ENCODE assay signal across 9 cellular contexts in genomic region chr19:10432736-10433130, GRCh38. TPM values are rescaled to one million over a fixed set of nuclear protein-coding genes. Genes with fewer than 3 reads are reported as not detected.
A peak's percentile ranks its signal among the peaks of the same experiment; 100 is the strongest.
DNase-seq lines count a peak whose midpoint lies in the region; ATAC-seq and TF ChIP-seq lines count a peak whose summit lies in the region.
"Had no signal": no experiment of that assay in that cellular context is flagged by ENCODE, and none has a peak within 500 bp of the region (broad histone marks: within the 10 kb centered on the region; RNA-seq: fewer than 3 reads in every experiment).

No MANE protein-coding gene starts in this region.

- no peak overlapping the region for H4K5ac ChIP-seq in H9 (ENCODE audit: insufficient read length, low read depth, low read length)

- H3K56ac ChIP-seq in H9 (ENCODE audit: insufficient read length, low read depth, low read length) = no peak overlapping the region

- no peak overlapping the region for H2BK5ac ChIP-seq in H9 (ENCODE audit: insufficient read length, low read length)

- H3K14ac ChIP-seq in H9 (ENCODE audit: insufficient read depth, low read length) = no peak overlapping the region

- no peaks in the 10 kb centered on the region for H3K79me1 ChIP-seq in H9 (ENCODE audit: insufficient read depth, low read depth, low read length, poor library complexity, severe bottlenecking)

- H2BK15ac ChIP-seq in H9 (ENCODE audit: low read depth, low read length) = no peak overlapping the region

- no peaks in the 10 kb centered on the region for H3K36me3 ChIP-seq in mucosa of stomach (ENCODE audit: control insufficient read depth, insufficient read depth, low read length)

- H3K4me3 Mint-ChIP-seq in H9 = peak overlapping the region; percentile 34 to 53; a peak in 4 of 5 replicates

- no peak overlapping the region for H4K8ac ChIP-seq in H9 (replicated peaks; ENCODE audit: insufficient read length, low read depth, low read length)

- no peak overlapping the region for H3K4ac ChIP-seq in H9 (ENCODE audit: low read depth, low read length)

- H3K27me3 Mint-ChIP-seq in H9 (ENCODE audit: low read depth) = peaks cover 63% of the 10 kb centered on the region

- WGBS in H9 (ENCODE audit: extremely low coverage, insufficient read length, low lambda C conversion rate) = no CpG with 5 or more reads among the region's 2 CpGs

- no peak overlapping the region for H2BK12ac ChIP-seq in H9 (ENCODE audit: insufficient read length, low read depth, low read length)

- no peak overlapping the region for H2AFZ ChIP-seq in H9 (ENCODE audit: low read length)

- no peak overlapping the region for H2BK120ac ChIP-seq in H9 (ENCODE audit: low read depth, low read length, poor library complexity, severe bottlenecking)

- H3K9me3 ChIP-seq in H9 (ENCODE audit: control insufficient read depth, low read depth, low read length) (no peaks in the 10 kb centered on the region), mucosa of stomach (ENCODE audit: control insufficient read depth, low read length) (no peaks in the 10 kb centered on the region)

- H2AK5ac ChIP-seq in H9 (ENCODE audit: insufficient read length, low read length) = no peak overlapping the region

- H3K4me1 ChIP-seq in H9 (ENCODE audit: insufficient read depth, low read length) (no peaks in the 10 kb centered on the region), mucosa of stomach (ENCODE audit: control insufficient read depth, insufficient read depth, low read length) (peaks cover 16% of the 10 kb centered on the region)

- H3K27ac Mint-ChIP-seq in H9 = no peak overlapping the region

- H3K23me2 ChIP-seq in H9 (ENCODE audit: insufficient read length, low read depth, low read length, poor library complexity, severe bottlenecking) = no peaks in the 10 kb centered on the region

- H3T11ph ChIP-seq in H9 (ENCODE audit: low read length) = no peak overlapping the region

- no peak overlapping the region for H3K9ac ChIP-seq in H9 (ENCODE audit: extremely low read depth, insufficient read length, low read length)
- H3K9ac ChIP-seq in mucosa of stomach (ENCODE audit: low read length) = peak overlapping the region; percentile 44

- H3K23ac ChIP-seq in H9 (ENCODE audit: insufficient read length, low read depth, low read length) = no peak overlapping the region

- H3K4me3 ChIP-seq in AG09309 (ENCODE audit: control insufficient read depth, low read depth, low read length) (peak overlapping the region; percentile 64), cardiac fibroblast (replicated peaks in 1 of 2; ENCODE audit: low read depth in 2 of 2, low read length in 2 of 2) (peak overlapping the region; percentile 1 to 62), mucosa of stomach (ENCODE audit: low read length) (no peak overlapping the region)

- peaks cover 0 to 4% (median 0%) of the 10 kb centered on the region in 3 experiments; a peak in 2 of 7 replicates for H3K36me3 Mint-ChIP-seq in H9 (ENCODE audit: insufficient read depth in 1 of 3, low read depth in 3 of 3)

- DNase-seq in AG09309 (ENCODE audit: low read depth) (no peak), H9 (no peak), cardiac fibroblast (ENCODE audit: low read depth in 2 of 2) (no peak), NOMO-1 treated with dmso at 0.1 percent for 144 hours (lab: John Stamatoyannopoulos, UW; ENCODE audit: unreplicated experiment) (no peak)
- DNase-seq in stimulated activated CD8-positive, alpha-beta memory T cell treated with anti-CD3 and anti-CD28 coated beads, Interleukin-4, amount 100 ng/mL, for 48 hours = no peak

- H3K4me1 Mint-ChIP-seq in H9 = peaks cover 15 to 21% of the 10 kb centered on the region in 2 experiments; a peak in 3 of 4 replicates

- no peaks in the 10 kb centered on the region for H3K79me2 ChIP-seq in H9 (ENCODE audit: insufficient read depth, low read length)

- H3K9me3 Mint-ChIP-seq in H9 = peaks cover 4 to 9% of the 10 kb centered on the region in 2 experiments; a peak in 3 of 5 replicates

- peaks cover 2% of the 10 kb centered on the region for H4K20me1 ChIP-seq in H9 (ENCODE audit: control insufficient read depth, insufficient read depth, insufficient read length)

- TF ChIP-seq CTCF in AG09309 (IDR thresholded peaks at IDR 0.05; ENCODE audit: control insufficient read depth, insufficient read depth, low read depth, low read length, missing control alignments) (no peak), H9 (conservative IDR thresholded peaks at IDR 0.05) (no peak), cardiac fibroblast (IDR thresholded peaks at IDR 0.05; ENCODE audit: low read depth, low read length) (no peak)

- H2BK20ac ChIP-seq in H9 (ENCODE audit: low read depth, low read length, poor library complexity, severe bottlenecking) = no peak overlapping the region

- H4K91ac ChIP-seq in H9 (ENCODE audit: insufficient read length, low read depth, low read length) = no peak overlapping the region

- no peak overlapping the region for H3K4me2 ChIP-seq in H9 (ENCODE audit: insufficient read depth, insufficient read length, low read length)

- no peak overlapping the region for H3K27ac ChIP-seq in H9 (ENCODE audit: insufficient read length, low read depth, low read length)
- H3K27ac ChIP-seq: epithelial cell of prostate had no signal

- ATAC-seq in HG02884 (IDR thresholded peaks at IDR 0.05; ENCODE audit: unreplicated experiment) (no peak), GM19324 (IDR thresholded peaks at IDR 0.05; ENCODE audit: low FRiP score, unreplicated experiment) (no peak)

- no peak overlapping the region for H3K18ac ChIP-seq in H9 (ENCODE audit: insufficient read length, low read depth, low read length)

- H3K27me3 ChIP-seq in H9 (ENCODE audit: insufficient read depth, low read length) = peaks cover 26% of the 10 kb centered on the region
- peaks cover 6% of the 10 kb centered on the region for H3K27me3 ChIP-seq in mucosa of stomach (ENCODE audit: control insufficient read depth, insufficient read depth, low read length)

RNA-seq across cellular contexts. Expression of gene PDE4A, which starts 12.4 kb away (rescaled TPM):
- 8.5 and 8.9 TPM in 2 replicates for total RNA-seq in H9 (2021)

RNA-seq across cellular contexts. Expression of gene CDC37, which starts 29.4 kb away (rescaled TPM):
- total RNA-seq in H9 (2021) = 155 and 164 TPM in 2 replicates

RNA-seq across cellular contexts. Expression of gene TYK2, which starts 52.4 kb away (rescaled TPM):
- total RNA-seq in H9 (2021) = 50.1 and 61.4 TPM in 2 replicates
